In the genomic region with DNA sequence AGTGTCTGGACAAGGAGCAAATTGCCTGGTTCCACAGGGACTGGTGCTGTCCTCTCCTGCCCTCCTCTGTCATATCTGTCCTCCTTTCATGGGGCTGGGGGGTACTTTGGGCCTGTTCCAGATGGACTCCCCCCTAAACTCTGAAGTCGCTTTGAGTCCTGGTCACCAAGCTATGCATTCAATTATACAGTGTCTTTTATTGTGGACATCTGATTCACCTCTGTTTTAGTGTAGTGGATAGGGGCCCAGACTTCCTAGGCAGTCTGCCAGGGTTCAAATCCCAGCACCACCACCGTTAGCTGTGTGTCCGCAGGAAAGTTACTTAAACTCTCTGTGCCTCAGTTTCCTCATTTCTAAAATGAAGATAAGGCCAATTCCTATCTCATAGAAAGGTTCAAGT, we compare ENCODE assay signal across 35 cellular contexts.
"Had no signal": no experiment of that assay in that cellular context is flagged by ENCODE, and none has a peak within 500 bp of the region (broad histone marks: within the 10 kb centered on the region; RNA-seq: fewer than 3 reads in every experiment).

No MANE protein-coding gene starts in this region.

- H3K9me3 ChIP-seq: MG63 had no signal

- DNase-seq: Kasumi-1, MG63, MM.1S, MV-4-11, NCI-H1048, NCI-H1092, NCI-H1092 treated with DMSO at 0.1 percent for 48 hours, NCI-H1105, NCI-H1105 treated with DMSO at 0.1 percent for 48 hours, NCI-H1417, NCI-H1417 treated with DMSO at 0.1 percent for 48 hours, NCI-H1436, NCI-H1436 treated with DMSO at 0.1 percent for 48 hours, NCI-H146, NCI-H1694, NCI-H1694 treated with DMSO at 0.1 percent for 48 hours, NCI-H187, NCI-H187 treated with DMSO at 0.1 percent for 48 hours, NCI-H1930, NCI-H2029, NCI-H2029 treated with DMSO at 0.1 percent for 48 hours, NCI-H2081, NCI-H2081 treated with DMSO at 0.1 percent for 48 hours, NCI-H2107, NCI-H2171, NCI-H2171 treated with DMSO at 0.1 percent for 48 hours, NCI-H2227 treated with DMSO at 0.1 percent for 48 hours, NCI-H226, NCI-H345, NCI-H446, NCI-H446 treated with DMSO at 0.1 percent for 48 hours, NCI-H510A, NCI-H510A treated with DMSO at 0.1 percent for 48 hours, NCI-H524, NCI-H524 treated with DMSO at 0.1 percent for 48 hours had no signal

- H3K4me3 ChIP-seq: MG63 had no signal

- H3K36me3 ChIP-seq: MG63 had no signal
